In the genomic region with DNA sequence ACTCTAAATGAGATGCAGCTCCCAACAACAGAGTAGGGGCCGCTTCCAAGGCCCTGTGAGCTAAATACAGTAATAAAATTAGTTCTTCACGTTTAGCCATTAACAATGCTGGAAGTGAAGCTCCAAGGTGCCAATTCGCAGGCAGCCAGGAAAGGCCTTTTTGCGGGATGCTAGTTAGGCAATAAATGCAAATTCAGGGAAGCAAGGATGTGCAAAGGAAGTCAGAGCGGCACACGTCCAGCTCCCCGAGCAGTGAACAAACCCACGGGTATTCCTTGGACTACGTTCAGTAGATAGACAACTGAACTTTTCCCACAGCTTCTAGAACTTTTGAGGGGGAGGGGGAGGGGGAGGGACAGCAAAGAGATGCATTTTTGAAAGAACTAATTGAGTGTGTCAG, we compare ENCODE assay signal across 16 cellular contexts. TPM values are rescaled to one million over a fixed set of nuclear protein-coding genes. Genes with fewer than 3 reads are reported as not detected.
DNase-seq lines count a peak whose midpoint lies in the region; ATAC-seq and TF ChIP-seq lines count a peak whose summit lies in the region.
"Had no signal": no experiment of that assay in that cellular context is flagged by ENCODE, and none has a peak within 500 bp of the region (broad histone marks: within the 10 kb centered on the region; RNA-seq: fewer than 3 reads in every experiment).

No MANE protein-coding gene starts in this region.

- no CpG with 5 or more reads among the region's 9 CpGs for WGBS in neuronal stem cell (ENCODE audit: extremely low coverage in 2 of 2, insufficient read length in 2 of 2, insufficient replicate concordance in 1 of 2), 2 donors

- peaks cover 11 to 16% of the 10 kb centered on the region in 2 donors for H3K36me3 Mint-ChIP-seq in CD14-positive monocyte

- no peak overlapping the region for H3K27ac ChIP-seq in neuronal stem cell (replicated peaks; ENCODE audit: low read length)
- H3K27ac ChIP-seq: VCaP had no signal

- peaks cover 2% of the 10 kb centered on the region for H3K79me1 ChIP-seq in neuronal stem cell (ENCODE audit: low read depth, low read length)

- peak overlapping the region; percentile 34 to 58 for H3K4me3 Mint-ChIP-seq in CD14-positive monocyte
- H3K4me3 Mint-ChIP-seq: activated T-cell treated with anti-CD3 and anti-CD28 coated beads, Interleukin-2, amount 50 U/mL, for 4 hours had no signal

- H3K4me1 ChIP-seq in neuronal stem cell (ENCODE audit: control insufficient read depth in 2 of 2, insufficient read depth in 1 of 2, low read depth in 1 of 2, low read length in 2 of 2): peaks cover 11 to 36% of the 10 kb centered on the region in 2 donors
- H3K4me1 ChIP-seq: breast epithelium, prostate gland had no signal

- peak overlapping the region; percentile 8 for H3K4me3 ChIP-seq in fibroblast of mammary gland (ENCODE audit: control insufficient read depth, low read depth, low read length)
- no peak overlapping the region for H3K4me3 ChIP-seq in neuronal stem cell (ENCODE audit: low read length in 2 of 2)
- H3K4me3 ChIP-seq: prostate gland had no signal

- TF ChIP-seq CTCF in CD14-positive monocyte (IDR thresholded peaks at IDR 0.05) (no peak), fibroblast of mammary gland (conservative IDR thresholded peaks at IDR 0.05; ENCODE audit: control insufficient read depth, insufficient read depth, low read depth, low read length) (no peak)

- H2AFZ ChIP-seq in neuronal stem cell (ENCODE audit: low read length): no peak overlapping the region

- H3K27me3 Mint-ChIP-seq in CD14-positive monocyte (ENCODE audit: low read depth in 3 of 3): no peaks in the 10 kb centered on the region

- no peak overlapping the region for H2BK15ac ChIP-seq in neuronal stem cell (ENCODE audit: low read length)

- no peaks in the 10 kb centered on the region for H3K9me3 ChIP-seq in neuronal stem cell (replicated peaks in 1 of 2; ENCODE audit: control insufficient read depth in 2 of 2, insufficient read depth in 1 of 2, low read depth in 1 of 2, low read length in 2 of 2)
- H3K9me3 ChIP-seq: breast epithelium, prostate gland had no signal

- peak overlapping the region in 6 of 7 donors; percentile 53 to 93 (median 70) for H3K27ac Mint-ChIP-seq in CD14-positive monocyte

- DNase-seq in CD14-positive monocyte (ENCODE audit: low spot score) (no peak), NCI-H526 treated with DMSO at 0.1 percent for 48 hours (lab: John Stamatoyannopoulos, UW) (peak; percentile 64), fibroblast of mammary gland (ENCODE audit: low read depth) (peak; percentile 85), neuronal stem cell (ENCODE audit: low spot score) (no peak), NCI-H2171 (lab: John Stamatoyannopoulos, UW) (no peak), NCI-H1694 treated with DMSO at 0.1 percent for 48 hours (lab: John Stamatoyannopoulos, UW) (no peak), SIG-M5 (lab: John Stamatoyannopoulos, UW) (no peak)
- DNase-seq: activated T-cell treated with anti-CD3 and anti-CD28 coated beads, Interleukin-2, amount 50 U/mL, for 4 hours; KG1; left cardiac atrium; trophoblast cell had no signal

- peak overlapping the region; percentile 36 for H3K4me2 ChIP-seq in neuronal stem cell (ENCODE audit: insufficient read depth, low read length, poor library complexity, severe bottlenecking)

- H3K9me3 Mint-ChIP-seq in CD14-positive monocyte: no peaks in the 10 kb centered on the region
- H3K9me3 Mint-ChIP-seq: activated T-cell treated with anti-CD3 and anti-CD28 coated beads, Interleukin-2, amount 50 U/mL, for 4 hours; H9 had no signal

- H3K4ac ChIP-seq in neuronal stem cell (ENCODE audit: low read length): no peak overlapping the region

- intact Hi-C loops in CD14-positive monocyte (cut with micrococcal nuclease): loop anchor here (5.0 kb wide), 2 partner anchors 36 to 41 kb away; no protein-coding TSS in a partner anchor

- H4K91ac ChIP-seq in neuronal stem cell (ENCODE audit: low read depth, low read length, poor library complexity): no peak overlapping the region

- no peak overlapping the region for H4K8ac ChIP-seq in neuronal stem cell (ENCODE audit: low read depth, low read length)

- H3K27me3 ChIP-seq in neuronal stem cell (ENCODE audit: control insufficient read depth in 3 of 3, insufficient read depth in 3 of 3, low read depth in 1 of 3, low read length in 3 of 3): no peaks in the 10 kb centered on the region
- H3K27me3 ChIP-seq: breast epithelium had no signal

- no peak overlapping the region for H2BK120ac ChIP-seq in neuronal stem cell (ENCODE audit: low read depth, low read length)

- no peak overlapping the region for H2AK5ac ChIP-seq in neuronal stem cell (ENCODE audit: low read depth, low read length)

- no peak overlapping the region for H3K23ac ChIP-seq in neuronal stem cell (ENCODE audit: low read depth, low read length, poor library complexity)

- H3K9ac ChIP-seq in neuronal stem cell (ENCODE audit: low read depth, low read length, poor library complexity): no peak overlapping the region

- H3K18ac ChIP-seq in neuronal stem cell (ENCODE audit: low read length): no peak overlapping the region

- no peak for ATAC-seq in HG02852 (IDR thresholded peaks at IDR 0.05; ENCODE audit: unreplicated experiment)
- ATAC-seq: activated T-cell treated with anti-CD3 and anti-CD28 coated beads, Interleukin-2, amount 50 U/mL, for 4 hours; left cardiac atrium had no signal

- H3K4me1 Mint-ChIP-seq in CD14-positive monocyte: peaks cover 76% of the 10 kb centered on the region

- no peak overlapping the region for H2BK5ac ChIP-seq in neuronal stem cell (ENCODE audit: low read length)

- peaks cover 0 to 17% of the 10 kb centered on the region in 2 donors for H3K36me3 ChIP-seq in neuronal stem cell (replicated peaks in 1 of 2; ENCODE audit: control insufficient read depth in 2 of 2, insufficient read depth in 2 of 2, low read length in 2 of 2)
- H3K36me3 ChIP-seq: breast epithelium, prostate gland had no signal

- no peak overlapping the region for H3K14ac ChIP-seq in neuronal stem cell (ENCODE audit: low read length)

- H2BK12ac ChIP-seq in neuronal stem cell (ENCODE audit: low read length): no peak overlapping the region

RNA-seq across cellular contexts. Expression of a gene that starts 6.9 kb away (rescaled TPM):
- polyA plus RNA-seq in CD14-positive monocyte: 1 to 10 TPM; 5.0 to 8.6 TPM
- polyA plus RNA-seq in neuronal stem cell (2013, experiment 1 of 2): 40.4 TPM
- polyA plus RNA-seq in neuronal stem cell (2013, experiment 2 of 2): 42.5 TPM

Comparison
In these comparisons a context has a peak if more than half of its experiments do, and no peak if none do; other contexts are left out.
1. DNase-seq: peak in NCI-H526 treated with DMSO at 0.1 percent for 48 hours (single experiment) and fibroblast of mammary gland (single experiment); none in CD14-positive monocyte (single experiment), neuronal stem cell (single experiment), NCI-H2171 (single experiment), NCI-H1694 treated with DMSO at 0.1 percent for 48 hours (single experiment) and SIG-M5 (single experiment).